ENCODE assay signal across 22 cellular contexts in the genomic region with DNA sequence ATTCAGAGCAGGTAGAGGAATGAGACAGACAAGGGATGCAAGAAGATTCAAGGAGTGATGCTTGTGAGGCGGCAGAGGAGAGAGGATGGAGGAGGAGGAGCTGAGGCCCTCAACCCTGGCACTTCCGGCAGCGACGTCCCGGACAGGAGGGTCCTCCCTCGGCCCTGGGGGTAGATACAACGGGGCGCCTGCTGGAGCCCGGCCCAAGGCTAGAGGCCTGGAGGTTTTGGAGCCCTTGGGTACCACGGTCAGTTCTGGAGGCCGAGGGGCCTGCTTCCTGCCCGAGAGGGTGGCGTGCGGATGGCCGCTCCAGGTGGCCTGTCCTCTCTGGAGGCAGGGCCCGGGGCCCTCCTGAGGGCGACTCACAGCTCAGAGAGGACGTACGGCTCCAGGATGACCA. TPM values are rescaled to one million over a fixed set of nuclear protein-coding genes. Genes with fewer than 3 reads are reported as not detected.
"Had no signal": no experiment of that assay in that cellular context is flagged by ENCODE, and none has a peak within 500 bp of the region (broad histone marks: within the 10 kb centered on the region; RNA-seq: fewer than 3 reads in every experiment).

No MANE protein-coding gene starts in this region.

- H3K4me3 Mint-ChIP-seq: immature natural killer cell; memory B cell; mesothelial cell of epicardium; naive thymus-derived CD4-positive, alpha-beta T cell had no signal

- H3K36me3 Mint-ChIP-seq: immature natural killer cell; memory B cell; mesothelial cell of epicardium; naive B cell; naive thymus-derived CD4-positive, alpha-beta T cell had no signal

- ATAC-seq: left cardiac atrium; left colon; left lobe of liver; left lung; left ventricle myocardium superior; lower lobe of right lung; mucosa of descending colon; naive thymus-derived CD4-positive, alpha-beta T cell had no signal

- H3K27ac Mint-ChIP-seq: immature natural killer cell; memory B cell; mesothelial cell of epicardium; naive B cell; naive thymus-derived CD4-positive, alpha-beta T cell had no signal

- DNase-seq: hippocampal formation; hypothalamus; immature natural killer cell; islet precursor cell; kidney; kidney glomerular epithelial cell; left cardiac atrium; left colon; left lung; left ventricle myocardium inferior; left ventricle myocardium superior; lower lobe of right lung; mammary epithelial cell; mesenchymal stem cell; mesendoderm; midbrain; naive B cell; naive thymus-derived CD4-positive, alpha-beta T cell had no signal

- H3K4me1 Mint-ChIP-seq: memory B cell, mesothelial cell of epicardium, naive B cell had no signal

- H3K9me3 Mint-ChIP-seq: memory B cell, mesothelial cell of epicardium had no signal

RNA-seq across cellular contexts. Expression of gene SRPK3, which starts 27.1 kb away (rescaled TPM):
- total RNA-seq: left lobe of liver; lower lobe of right lung; mesothelial cell of epicardium; naive thymus-derived CD4-positive, alpha-beta T cell had no signal
